12 cellular contexts compared by ENCODE assay signal in genomic region chr11:102172127-102172848, GRCh38.
DNase-seq lines count a peak whose midpoint lies in the region; ATAC-seq, FAIRE-seq and TF ChIP-seq lines count a peak whose summit lies in the region.
"Had no signal": no experiment of that assay in that cellular context is flagged by ENCODE, and none has a peak within 500 bp of the region (broad histone marks: within the 10 kb centered on the region; RNA-seq: fewer than 3 reads in every experiment).

No MANE protein-coding gene starts in this region.

- H4K20me1 ChIP-seq in HepG2 (ENCODE audit: insufficient read depth, low read length) = no peaks in the 10 kb centered on the region

- TF ChIP-seq RAD21 in HepG2 (CRISPR knock-in tag; IDR thresholded peaks at IDR 0.05) = no peak

- TF ChIP-seq POLR2A in right lobe of liver (IDR thresholded peaks at IDR 0.05) = no peak
- TF ChIP-seq POLR2A in HepG2 (IDR thresholded peaks at IDR 0.05; ENCODE audit: insufficient read depth in 1 of 2, low read depth in 2 of 2, low read length in 2 of 2) = no peak

- CTCF ChIA-PET in HepG2 (lab: Yijun Ruan, JAX; ENCODE audit: low intra/inter-chr PET ratio, low total read pairs) = no interaction called here

- intact Hi-C loops in right lobe of liver (cut with DNase I) = no loop called here
- intact Hi-C loops in HepG2 (cut with micrococcal nuclease; ENCODE audit: unreplicated experiment) = no loop called here

- H3K4me1 ChIP-seq in right lobe of liver = peaks cover 0 to 6% (median 2%) of the 10 kb centered on the region in 4 donors
- peaks cover 5% of the 10 kb centered on the region for H3K4me1 ChIP-seq in HepG2 (ENCODE audit: insufficient read depth, low read length)

- H3K36me3 ChIP-seq in right lobe of liver (no peaks in the 10 kb centered on the region), HepG2 (replicated peaks in 1 of 2; ENCODE audit: control insufficient read depth in 1 of 2, insufficient read depth in 2 of 2, low read length in 2 of 2) (peaks cover 3 to 21% of the 10 kb centered on the region in 2 experiments; a peak in 4 of 5 replicates)
- H3K36me3 ChIP-seq: WERI-Rb-1 had no signal

- in situ Hi-C loops in HepG2 (cut with HindIII; ENCODE audit: extremely low pct_ligation_motif_present, low pct_unique_long_range_greater_than_20kb) = no loop called here

- H3K79me2 ChIP-seq in HepG2 (ENCODE audit: insufficient read depth, low read length) = peaks cover 63% of the 10 kb centered on the region

- H2AFZ ChIP-seq in HepG2 (ENCODE audit: low read length) = no peak overlapping the region

- H3K27ac ChIP-seq in right lobe of liver (peak overlapping the region in 1 of 3 donors; percentile 10), HepG2 (ENCODE audit: extremely low read length, insufficient read depth, low read length) (no peak overlapping the region)
- H3K27ac ChIP-seq: WERI-Rb-1 had no signal

- H3K4me3 ChIP-seq in right lobe of liver (no peak overlapping the region), HepG2 (replicated peaks in 1 of 3; ENCODE audit: insufficient read depth in 1 of 3, low read depth in 2 of 3, low read length in 3 of 3) (no peak overlapping the region), choroid plexus epithelial cell (ENCODE audit: low read depth, low read length) (no peak overlapping the region)

- TF ChIP-seq EP300 in HepG2 (IDR thresholded peaks at IDR 0.05; ENCODE audit: low read depth in 2 of 2, low read length in 2 of 2) (no peak), HepG2 (CRISPR knock-in tag; IDR thresholded peaks at IDR 0.05; ENCODE audit: borderline replicate concordance) (no peak)

- no peak for FAIRE-seq in HepG2 (lab: Jason Lieb, UNC)

- no peak for TF ChIP-seq CTCF in right lobe of liver (IDR thresholded peaks at IDR 0.05)
- TF ChIP-seq CTCF in HepG2 (CRISPR knock-in tag; IDR thresholded peaks at IDR 0.05) = no peak
- TF ChIP-seq CTCF in choroid plexus epithelial cell (conservative IDR thresholded peaks at IDR 0.05; ENCODE audit: low read depth, low read length) = no peak
- no peak for TF ChIP-seq CTCF in GM10266 (IDR thresholded peaks at IDR 0.05; ENCODE audit: control insufficient read depth, insufficient read depth, low read depth, missing control alignments)

- no peak overlapping the region for H3K4me2 ChIP-seq in HepG2 (ENCODE audit: low read depth, low read length)

- no peak for DNase-seq in right lobe of liver
- DNase-seq in HepG2 (ENCODE audit: low spot score) = no peak
- DNase-seq in choroid plexus epithelial cell (ENCODE audit: low read depth) = peak; percentile 71
- DNase-seq in lung microvascular endothelial cell (ENCODE audit: low read depth in 2 of 2) = peak; percentile 7 to 56
- no peak for DNase-seq in cerebellum (ENCODE audit: low spot score)
- no peak for DNase-seq in GM10266 (ENCODE audit: extremely low spot score)
- DNase-seq: effector memory CD4-positive, alpha-beta T cell; NCI-H2029 treated with DMSO at 0.1 percent for 48 hours; WERI-Rb-1 had no signal

- H3K9ac ChIP-seq in HepG2 (ENCODE audit: insufficient read depth, low read depth, low read length) = no peak overlapping the region

- POLR2A ChIA-PET in HepG2 (lab: Yijun Ruan, JAX) = interaction anchor here (0.6 kb wide), 1 partner anchor 44 kb away, joined by 3 read pairs; no protein-coding TSS in a partner anchor

- 30% methylated on average over 5 of the region's 6 CpGs for WGBS in right lobe of liver (ENCODE audit: insufficient coverage, low coverage, low lambda C conversion rate, missing lambda C conversion rate)
- 78% methylated on average over 5 of the region's 6 CpGs for WGBS in HepG2 (ENCODE audit: low lambda C conversion rate)

- peak; percentile 61 to 84 (median 78) for ATAC-seq in right lobe of liver
- ATAC-seq in HepG2 = no peak
- no peak for ATAC-seq in GM18909 (IDR thresholded peaks at IDR 0.05; ENCODE audit: poor library complexity, unreplicated experiment)
- ATAC-seq in HG03135 (IDR thresholded peaks at IDR 0.05; ENCODE audit: unreplicated experiment) = no peak
- ATAC-seq: Panc1 had no signal

- BruUV-seq in HepG2 (replicated peaks; lab: Mats Ljungman, UMichigan) = no TSS peak

- no peaks in the 10 kb centered on the region for H3K9me3 ChIP-seq in right lobe of liver
- no peaks in the 10 kb centered on the region for H3K9me3 ChIP-seq in HepG2 (ENCODE audit: low read length)

- H3K27me3 ChIP-seq in right lobe of liver (no peaks in the 10 kb centered on the region), HepG2 (ENCODE audit: control insufficient read depth in 1 of 2, insufficient read depth in 2 of 2, low read length in 2 of 2) (no peaks in the 10 kb centered on the region)

TF ChIP-seq in HepG2, 621 proteins besides CTCF, POLR2A, EP300 and RAD21:
- TF ChIP-seq DZIP1 (CRISPR knock-in tag; IDR thresholded peaks at IDR 0.05) = no peak
- no peak for TF ChIP-seq BRCA1 (CRISPR knock-in tag; IDR thresholded peaks at IDR 0.05)
- TF ChIP-seq ZNF543 (CRISPR knock-in tag; IDR thresholded peaks at IDR 0.05) = no peak
TF ChIP-seq in HepG2: peak in this region for 0.

Comparison
In these comparisons a context has a peak if more than half of its experiments do, and no peak if none do; other contexts are left out.
1. ATAC-seq: peak in right lobe of liver (4 of 4); none in HepG2 (single experiment), GM18909 (single experiment) and HG03135 (single experiment).
2. DNase-seq: peak in choroid plexus epithelial cell (single experiment) and lung microvascular endothelial cell (2 of 2); none in right lobe of liver (0 of 3), HepG2 (single experiment), cerebellum (single experiment) and GM10266 (single experiment).